Comparison of ENCODE assay signal across 37 cellular contexts in the genomic region with DNA sequence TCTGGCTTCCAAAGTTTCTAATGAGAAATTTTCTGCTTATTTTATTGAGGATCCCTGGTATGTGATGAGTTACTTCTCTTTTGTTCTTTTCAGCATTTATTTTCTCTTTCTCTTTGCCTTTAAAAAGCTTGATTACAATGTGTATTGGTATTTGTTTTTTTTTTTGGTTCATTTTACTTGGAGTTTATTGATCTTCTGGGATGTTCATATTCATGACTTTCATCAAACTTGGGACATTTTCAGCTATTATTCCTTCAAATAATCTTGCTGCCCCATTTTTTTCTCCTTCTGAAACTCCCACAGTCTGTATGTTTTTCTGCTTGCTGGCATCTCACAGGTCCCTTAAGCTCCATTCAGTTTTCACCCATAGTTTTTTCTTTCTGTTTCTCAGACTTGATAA.
"Had no signal": no experiment of that assay in that cellular context is flagged by ENCODE, and none has a peak within 500 bp of the region (broad histone marks: within the 10 kb centered on the region; RNA-seq: fewer than 3 reads in every experiment).

No MANE protein-coding gene starts in this region.

- H3K4me1 Mint-ChIP-seq: activated naive CD4-positive, alpha-beta T cell treated with anti-CD3 and anti-CD28 coated beads, Interleukin-2, amount 10 ng/mL, durations not matched to agents 7 days and 5 days; activated naive CD4-positive, alpha-beta T cell treated with anti-CD3 and anti-CD28 coated beads, Interleukin-2, amount 50 U/mL, for 24 hours; activated naive CD8-positive, alpha-beta T cell treated with anti-CD3 and anti-CD28 coated beads for 36 hours; activated naive CD8-positive, alpha-beta T cell treated with anti-CD3 and anti-CD28 coated beads, Interleukin-2, amount 10 ng/mL, durations not matched to agents 7 days and 5 days; activated naive CD8-positive, alpha-beta T cell treated with anti-CD3 and anti-CD28 coated beads, Interleukin-2, amount 50 U/mL, for 24 hours; activated T-helper 17 cell treated with anti-CD3 and anti-CD28 coated beads, Interleukin-2, amount 50 U/mL, for 72 hours; brain; central memory CD8-positive, alpha-beta T cell had no signal

- H3K36me3 Mint-ChIP-seq: activated naive CD4-positive, alpha-beta T cell treated with anti-CD3 and anti-CD28 coated beads, Interleukin-2, amount 10 ng/mL, durations not matched to agents 7 days and 5 days; activated naive CD4-positive, alpha-beta T cell treated with anti-CD3 and anti-CD28 coated beads, Interleukin-2, amount 50 U/mL, for 24 hours; activated naive CD8-positive, alpha-beta T cell; activated naive CD8-positive, alpha-beta T cell treated with anti-CD3 and anti-CD28 coated beads for 36 hours; activated naive CD8-positive, alpha-beta T cell treated with anti-CD3 and anti-CD28 coated beads, Interleukin-2, amount 10 ng/mL, durations not matched to agents 7 days and 5 days; brain had no signal

- H3K9me3 Mint-ChIP-seq: activated naive CD4-positive, alpha-beta T cell treated with anti-CD3 and anti-CD28 coated beads for 36 hours; activated naive CD4-positive, alpha-beta T cell treated with anti-CD3 and anti-CD28 coated beads, Interleukin-2, amount 10 ng/mL, durations not matched to agents 7 days and 5 days; activated naive CD4-positive, alpha-beta T cell treated with anti-CD3 and anti-CD28 coated beads, Interleukin-2, amount 50 U/mL, for 24 hours; activated naive CD8-positive, alpha-beta T cell treated with anti-CD3 and anti-CD28 coated beads, Interleukin-2, amount 10 ng/mL, durations not matched to agents 7 days and 5 days; activated naive CD8-positive, alpha-beta T cell treated with anti-CD3 and anti-CD28 coated beads, Interleukin-2, amount 50 U/mL, for 24 hours; activated T-cell treated with anti-CD3 and anti-CD28 coated beads, Interleukin-2, amount 50 U/mL, for 24 hours; activated T-cell treated with anti-CD3 and anti-CD28 coated beads, Interleukin-2, amount 50 U/mL, for 4 hours; activated T-cell treated with anti-CD3 and anti-CD28 coated beads, Interleukin-2, amount 50 U/mL, for 72 hours; activated T-helper 1 cell treated with anti-CD3 and anti-CD28 coated beads, Interleukin-12 subunit alpha, Interleukin-12 subunit beta, Interleukin-2, Interleukin-4 antibody, amounts not matched to agents 30 ng/mL and 10 ng/mL and 1 ng/mL, durations not matched to agents 14 hours and 24 hours and 36 hours; activated T-helper 17 cell treated with anti-CD3 and anti-CD28 coated beads, Interleukin-2, amount 50 U/mL, for 72 hours; activated T-helper 2 cell treated with anti-CD3 and anti-CD28 coated beads, Interferon-gamma antibody, Interleukin-2, Interleukin-4, amounts not matched to agents 10 μg/mL and 5 μg/mL and 100 μg/mL, durations not matched to agents 14 hours and 24 hours and 36 hours; central memory CD8-positive, alpha-beta T cell had no signal

- DNase-seq: activated effector memory CD4-positive, alpha-beta T cell treated with anti-CD3 and anti-CD28 coated beads, Interleukin-2, amount 50 U/mL, for 16 hours; activated effector memory CD4-positive, alpha-beta T cell treated with Interleukin-2 at 50 U/mL for 16 hours; activated gamma-delta T cell; activated gamma-delta T cell treated with Interleukin-2 at 50 U/mL for 16 hours; activated naive CD4-positive, alpha-beta T cell; activated naive CD4-positive, alpha-beta T cell treated with anti-CD3 and anti-CD28 coated beads for 36 hours; activated naive CD4-positive, alpha-beta T cell treated with anti-CD3 and anti-CD28 coated beads, Interleukin-2, amount 10 ng/mL, durations not matched to agents 7 days and 5 days; activated naive CD4-positive, alpha-beta T cell treated with anti-CD3 and anti-CD28 coated beads, Interleukin-2, amount 50 U/mL, for 16 hours; activated naive CD4-positive, alpha-beta T cell treated with Interleukin-2 at 50 U/mL for 16 hours; activated naive CD8-positive, alpha-beta T cell treated with anti-CD3 and anti-CD28 coated beads for 36 hours; activated naive CD8-positive, alpha-beta T cell treated with anti-CD3 and anti-CD28 coated beads, Interleukin-2, amount 10 ng/mL, durations not matched to agents 7 days and 5 days; activated naive CD8-positive, alpha-beta T cell treated with anti-CD3 and anti-CD28 coated beads, Interleukin-2, amount 50 U/mL, for 24 hours; activated T-cell treated with anti-CD3 and anti-CD28 coated beads, Interleukin-2, amount 50 U/mL, for 1 hour; activated T-cell treated with anti-CD3 and anti-CD28 coated beads, Interleukin-2, amount 50 U/mL, for 24 hours; activated T-cell treated with anti-CD3 and anti-CD28 coated beads, Interleukin-2, amount 50 U/mL, for 4 hours; activated T-cell treated with anti-CD3 and anti-CD28 coated beads, Interleukin-2, amount 50 U/mL, for 48 hours; activated T-cell treated with anti-CD3 and anti-CD28 coated beads, Interleukin-2, amount 50 U/mL, for 72 hours; adrenal gland; amniotic stem cell; amygdala; anterior cingulate cortex; aorta; body of pancreas; brain microvascular endothelial cell; caudate nucleus; central memory CD4-positive, alpha-beta T cell; cerebellar nuclear complex had no signal

- ATAC-seq: activated naive CD8-positive, alpha-beta T cell treated with anti-CD3 and anti-CD28 coated beads, Interleukin-2, amount 50 U/mL, for 24 hours; activated T-cell treated with anti-CD3 and anti-CD28 coated beads, Interleukin-2, amount 50 U/mL, for 4 hours; activated T-cell treated with anti-CD3 and anti-CD28 coated beads, Interleukin-2, amount 50 U/mL, for 72 hours; activated T-helper 17 cell treated with anti-CD3 and anti-CD28 coated beads, Interleukin-2, amount 50 U/mL, for 72 hours; body of pancreas had no signal

- H3K4me1 ChIP-seq: adrenal gland, ascending aorta, body of pancreas, breast epithelium had no signal

- H3K27ac Mint-ChIP-seq: activated naive CD4-positive, alpha-beta T cell treated with anti-CD3 and anti-CD28 coated beads for 36 hours; activated naive CD4-positive, alpha-beta T cell treated with anti-CD3 and anti-CD28 coated beads, Interleukin-2, amount 10 ng/mL, durations not matched to agents 7 days and 5 days; activated naive CD4-positive, alpha-beta T cell treated with anti-CD3 and anti-CD28 coated beads, Interleukin-2, amount 50 U/mL, for 24 hours; activated naive CD8-positive, alpha-beta T cell; activated naive CD8-positive, alpha-beta T cell treated with anti-CD3 and anti-CD28 coated beads for 36 hours; activated naive CD8-positive, alpha-beta T cell treated with anti-CD3 and anti-CD28 coated beads, Interleukin-2, amount 10 ng/mL, durations not matched to agents 7 days and 5 days; activated naive CD8-positive, alpha-beta T cell treated with anti-CD3 and anti-CD28 coated beads, Interleukin-2, amount 50 U/mL, for 24 hours; activated T-cell treated with anti-CD3 and anti-CD28 coated beads, Interleukin-2, amount 50 U/mL, for 24 hours; activated T-helper 1 cell treated with anti-CD3 and anti-CD28 coated beads, Interleukin-12 subunit alpha, Interleukin-12 subunit beta, Interleukin-2, Interleukin-4 antibody, amounts not matched to agents 30 ng/mL and 10 ng/mL and 1 ng/mL, durations not matched to agents 14 hours and 24 hours and 36 hours; activated T-helper 17 cell treated with anti-CD3 and anti-CD28 coated beads, Interleukin-2, amount 50 U/mL, for 72 hours; activated T-helper 2 cell treated with anti-CD3 and anti-CD28 coated beads, Interferon-gamma antibody, Interleukin-2, Interleukin-4, amounts not matched to agents 10 μg/mL and 5 μg/mL and 100 μg/mL, durations not matched to agents 14 hours and 24 hours and 36 hours; brain had no signal

- H3K4me3 ChIP-seq: adrenal gland, ascending aorta, body of pancreas, breast epithelium, cardiac muscle cell had no signal

- H3K27ac ChIP-seq: adrenal gland, ascending aorta, body of pancreas, brain microvascular endothelial cell, breast epithelium, cardiac muscle cell had no signal

- H3K27me3 ChIP-seq: adrenal gland, ascending aorta, body of pancreas, brain microvascular endothelial cell, breast epithelium, cardiac muscle cell had no signal

- H3K4me3 Mint-ChIP-seq: activated naive CD4-positive, alpha-beta T cell treated with anti-CD3 and anti-CD28 coated beads for 36 hours; activated naive CD4-positive, alpha-beta T cell treated with anti-CD3 and anti-CD28 coated beads, Interleukin-2, amount 10 ng/mL, durations not matched to agents 7 days and 5 days; activated naive CD4-positive, alpha-beta T cell treated with anti-CD3 and anti-CD28 coated beads, Interleukin-2, amount 50 U/mL, for 24 hours; activated naive CD8-positive, alpha-beta T cell; activated naive CD8-positive, alpha-beta T cell treated with anti-CD3 and anti-CD28 coated beads for 36 hours; activated naive CD8-positive, alpha-beta T cell treated with anti-CD3 and anti-CD28 coated beads, Interleukin-2, amount 10 ng/mL, durations not matched to agents 7 days and 5 days; activated naive CD8-positive, alpha-beta T cell treated with anti-CD3 and anti-CD28 coated beads, Interleukin-2, amount 50 U/mL, for 24 hours; activated T-cell treated with anti-CD3 and anti-CD28 coated beads, Interleukin-2, amount 50 U/mL, for 24 hours; activated T-cell treated with anti-CD3 and anti-CD28 coated beads, Interleukin-2, amount 50 U/mL, for 4 hours; activated T-cell treated with anti-CD3 and anti-CD28 coated beads, Interleukin-2, amount 50 U/mL, for 72 hours; activated T-helper 1 cell treated with anti-CD3 and anti-CD28 coated beads, Interleukin-12 subunit alpha, Interleukin-12 subunit beta, Interleukin-2, Interleukin-4 antibody, amounts not matched to agents 30 ng/mL and 10 ng/mL and 1 ng/mL, durations not matched to agents 14 hours and 24 hours and 36 hours; activated T-helper 17 cell treated with anti-CD3 and anti-CD28 coated beads, Interleukin-2, amount 50 U/mL, for 72 hours; brain; central memory CD8-positive, alpha-beta T cell had no signal

- H3K36me3 ChIP-seq: adrenal gland, ascending aorta, brain microvascular endothelial cell, breast epithelium, cardiac muscle cell had no signal

- H3K9me3 ChIP-seq: adrenal gland, ascending aorta, body of pancreas, breast epithelium had no signal

- H3K27me3 Mint-ChIP-seq: activated naive CD4-positive, alpha-beta T cell treated with anti-CD3 and anti-CD28 coated beads, Interleukin-2, amount 10 ng/mL, durations not matched to agents 7 days and 5 days; activated T-helper 17 cell treated with anti-CD3 and anti-CD28 coated beads, Interleukin-2, amount 50 U/mL, for 72 hours had no signal
